7 cellular contexts compared by ENCODE assay signal in genomic region chr12:94148841-94149780, GRCh38. TPM values are rescaled to one million over a fixed set of nuclear protein-coding genes. Genes with fewer than 3 reads are reported as not detected.
DNase-seq lines count a peak whose midpoint lies in the region; ATAC-seq, FAIRE-seq and TF ChIP-seq lines count a peak whose summit lies in the region.

No MANE protein-coding gene starts in this region.

- H3K9me3 ChIP-seq in HEK293 (ENCODE audit: control insufficient read depth, insufficient read depth, low read depth, low read length) (no peaks in the 10 kb centered on the region), esophagus squamous epithelium (no peaks in the 10 kb centered on the region)

- peak; percentile 68 for DNase-seq in GM12891 (ENCODE audit: insufficient read length, low spot score)
- DNase-seq in NCI-H1092 (lab: John Stamatoyannopoulos, UW), result peak; percentile 33
- DNase-seq in activated CD8-positive, alpha-beta memory T cell treated with anti-CD3 and anti-CD28 coated beads for 24 hours, result peak; percentile 81
- no peak for DNase-seq in esophagus squamous epithelium (lab: John Stamatoyannopoulos, UW)
- peak; percentile 71 for DNase-seq in natural killer cell treated with Interleukin-12 subunit alpha and Interleukin-12 subunit beta and Interleukin-15 and Interleukin-18, amount 100 ng/mL, for 72 hours (ENCODE audit: low spot score)
- DNase-seq in urothelium cell line (ENCODE audit: low spot score), result peak; percentile 53

- peak overlapping the region; percentile 95 for H3K4me3 Mint-ChIP-seq in natural killer cell treated with Interleukin-12 subunit alpha and Interleukin-12 subunit beta and Interleukin-15 and Interleukin-18, amount 100 ng/mL, for 72 hours

- H3K9me3 Mint-ChIP-seq in natural killer cell treated with Interleukin-12 subunit alpha and Interleukin-12 subunit beta and Interleukin-15 and Interleukin-18, amount 100 ng/mL, for 72 hours, result no peaks in the 10 kb centered on the region

- H3K4me1 Mint-ChIP-seq in natural killer cell treated with Interleukin-12 subunit alpha and Interleukin-12 subunit beta and Interleukin-15 and Interleukin-18, amount 100 ng/mL, for 72 hours (ENCODE audit: low read depth in 2 of 2), result peaks cover 21 to 29% of the 10 kb centered on the region in 2 donors

- TF ChIP-seq POLR2A in GM12891 (IDR thresholded peaks at IDR 0.05; ENCODE audit: low read depth, low read length), result no peak
- TF ChIP-seq POLR2A in esophagus squamous epithelium (IDR thresholded peaks at IDR 0.05), result no peak

- intact Hi-C loops in esophagus squamous epithelium (cut with DNase I), result no loop called here

- H3K4me1 ChIP-seq in HEK293 (ENCODE audit: control insufficient read depth, insufficient read depth, low read length) (peaks cover 7% of the 10 kb centered on the region; the same call in 1 of the 2 replicates), esophagus squamous epithelium (peaks cover 10 to 52% (median 23%) of the 10 kb centered on the region in 3 donors)

- peak overlapping the region; percentile 55 for H3K4me3 ChIP-seq in HEK293 (ENCODE audit: low read depth, low read length)
- H3K4me3 ChIP-seq in esophagus squamous epithelium, result peak overlapping the region; percentile 32 to 79 (median 58)

- peak; percentile 32 to 48 for ATAC-seq in natural killer cell treated with Interleukin-12 subunit alpha and Interleukin-12 subunit beta and Interleukin-15 and Interleukin-18, amount 100 ng/mL, for 72 hours

- no peak overlapping the region for H3K27ac Mint-ChIP-seq in natural killer cell treated with Interleukin-12 subunit alpha and Interleukin-12 subunit beta and Interleukin-15 and Interleukin-18, amount 100 ng/mL, for 72 hours

- H3K36me3 Mint-ChIP-seq in natural killer cell treated with Interleukin-12 subunit alpha and Interleukin-12 subunit beta and Interleukin-15 and Interleukin-18, amount 100 ng/mL, for 72 hours, result no peaks in the 10 kb centered on the region

- H3K27ac ChIP-seq in HEK293 (ENCODE audit: extremely low read depth, low read depth, low read length) (peak overlapping the region; percentile 45; the same call in 1 of the 2 replicates), esophagus squamous epithelium (peak overlapping the region in 2 of 4 donors; percentile 64 to 84)

- FAIRE-seq in GM12891 (lab: Jason Lieb, UNC) (peak; percentile 82), urothelium cell line (lab: Jason Lieb, UNC) (no peak)

- 0% methylated on average over 12 of the region's 124 CpGs; no CpG with 5 or more reads in 1 of the 2 donors for WGBS in esophagus squamous epithelium, 2 donors

- POLR2A ChIA-PET in HEK293 (lab: Yijun Ruan, JAX), result no interaction called here

- TF ChIP-seq CTCF in HEK293 (tag by site-specific recombination; IDR thresholded peaks at IDR 0.05) (peak; percentile 92), esophagus squamous epithelium (IDR thresholded peaks at IDR 0.05) (peak in 3 of 6 experiments; percentile 7 to 28 (median 12))

- CTCF ChIA-PET in HEK293 (lab: Yijun Ruan, JAX), result interaction anchor here (0.7 to 1.9 kb wide), 2 partner anchors 15 to 602 kb away, joined by 3 to 6 read pairs; no protein-coding TSS in a partner anchor

- H3K36me3 ChIP-seq in HEK293 (ENCODE audit: control insufficient read depth in 2 of 2, insufficient read depth in 1 of 2, low read length in 2 of 2), result no peaks in the 10 kb centered on the region
- no peaks in the 10 kb centered on the region for H3K36me3 ChIP-seq in esophagus squamous epithelium

- peaks cover 0 to 6% of the 10 kb centered on the region in 2 donors for H3K27me3 Mint-ChIP-seq in natural killer cell treated with Interleukin-12 subunit alpha and Interleukin-12 subunit beta and Interleukin-15 and Interleukin-18, amount 100 ng/mL, for 72 hours

- peaks cover 6 to 100% (median 12%) of the 10 kb centered on the region in 4 donors for H3K27me3 ChIP-seq in esophagus squamous epithelium

TF ChIP-seq in GM12891, 5 proteins besides CTCF, POLR2A, EP300 and RAD21:
- TF ChIP-seq SPI1 (IDR thresholded peaks at IDR 0.05; ENCODE audit: low read depth, low read length) (no peak), PAX5 (IDR thresholded peaks at IDR 0.05; ENCODE audit: insufficient read depth, low read length, severe bottlenecking) (no peak), POU2F2 (IDR thresholded peaks at IDR 0.05; ENCODE audit: low read depth, low read length) (no peak), TAF1 (IDR thresholded peaks at IDR 0.05; ENCODE audit: low read depth, low read length) (no peak), POLR2AphosphoS5 (IDR thresholded peaks at IDR 0.05; ENCODE audit: low read depth, low read length) (no peak)

TF ChIP-seq in HEK293, 187 proteins besides CTCF, POLR2A, EP300 and RAD21 (continues in another document):
- TF ChIP-seq ZNF747 (tag by site-specific recombination; IDR thresholded peaks at IDR 0.05) (no peak), ZNF76 (tag by site-specific recombination; IDR thresholded peaks at IDR 0.05; ENCODE audit: borderline replicate concordance, low read depth) (0 out of 2 replicates have a peak, but pooled peaks have one; percentile 31), ZNF768 (tag by site-specific recombination; IDR thresholded peaks at IDR 0.05) (no peak), ZNF341 (tag by site-specific recombination; IDR thresholded peaks at IDR 0.05; ENCODE audit: low read depth) (no peak), ELK4 (IDR thresholded peaks at IDR 0.05; ENCODE audit: borderline replicate concordance, low read depth, low read length) (no peak), ZNF600 (tag by site-specific recombination; IDR thresholded peaks at IDR 0.05) (no peak), ZNF394 (tag by site-specific recombination; IDR thresholded peaks at IDR 0.05; ENCODE audit: borderline replicate concordance) (no peak), ZNF354C (tag by site-specific recombination; IDR thresholded peaks at IDR 0.05; ENCODE audit: borderline replicate concordance, low read depth) (no peak), ZNF791 (tag by site-specific recombination; IDR thresholded peaks at IDR 0.05) (no peak), ZBTB8A (tag by site-specific recombination; IDR thresholded peaks at IDR 0.05) (peak; percentile 82), KLF16 (tag by site-specific recombination; IDR thresholded peaks at IDR 0.05) (0 out of 2 replicates have a peak, but pooled peaks have one; percentile 25), ZNF610 (tag by site-specific recombination; IDR thresholded peaks at IDR 0.05; ENCODE audit: borderline replicate concordance) (no peak), BCL11A (tag by site-specific recombination; IDR thresholded peaks at IDR 0.05; ENCODE audit: low read depth) (no peak), ZNF366 (tag by site-specific recombination; conservative IDR thresholded peaks at IDR 0.05) (no peak), GFI1B (tag by site-specific recombination; IDR thresholded peaks at IDR 0.05) (no peak), KLF9 (tag by site-specific recombination; IDR thresholded peaks at IDR 0.05; ENCODE audit: low read depth) (no peak)
- TF ChIP-seq, protein P1, sequence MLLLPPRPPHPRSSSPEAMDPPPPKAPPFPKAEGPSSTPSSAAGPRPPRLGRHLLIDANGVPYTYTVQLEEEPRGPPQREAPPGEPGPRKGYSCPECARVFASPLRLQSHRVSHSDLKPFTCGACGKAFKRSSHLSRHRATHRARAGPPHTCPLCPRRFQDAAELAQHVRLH (tag by site-specific recombination; IDR thresholded peaks at IDR 0.05), result no peak
- TF ChIP-seq, protein P2, sequence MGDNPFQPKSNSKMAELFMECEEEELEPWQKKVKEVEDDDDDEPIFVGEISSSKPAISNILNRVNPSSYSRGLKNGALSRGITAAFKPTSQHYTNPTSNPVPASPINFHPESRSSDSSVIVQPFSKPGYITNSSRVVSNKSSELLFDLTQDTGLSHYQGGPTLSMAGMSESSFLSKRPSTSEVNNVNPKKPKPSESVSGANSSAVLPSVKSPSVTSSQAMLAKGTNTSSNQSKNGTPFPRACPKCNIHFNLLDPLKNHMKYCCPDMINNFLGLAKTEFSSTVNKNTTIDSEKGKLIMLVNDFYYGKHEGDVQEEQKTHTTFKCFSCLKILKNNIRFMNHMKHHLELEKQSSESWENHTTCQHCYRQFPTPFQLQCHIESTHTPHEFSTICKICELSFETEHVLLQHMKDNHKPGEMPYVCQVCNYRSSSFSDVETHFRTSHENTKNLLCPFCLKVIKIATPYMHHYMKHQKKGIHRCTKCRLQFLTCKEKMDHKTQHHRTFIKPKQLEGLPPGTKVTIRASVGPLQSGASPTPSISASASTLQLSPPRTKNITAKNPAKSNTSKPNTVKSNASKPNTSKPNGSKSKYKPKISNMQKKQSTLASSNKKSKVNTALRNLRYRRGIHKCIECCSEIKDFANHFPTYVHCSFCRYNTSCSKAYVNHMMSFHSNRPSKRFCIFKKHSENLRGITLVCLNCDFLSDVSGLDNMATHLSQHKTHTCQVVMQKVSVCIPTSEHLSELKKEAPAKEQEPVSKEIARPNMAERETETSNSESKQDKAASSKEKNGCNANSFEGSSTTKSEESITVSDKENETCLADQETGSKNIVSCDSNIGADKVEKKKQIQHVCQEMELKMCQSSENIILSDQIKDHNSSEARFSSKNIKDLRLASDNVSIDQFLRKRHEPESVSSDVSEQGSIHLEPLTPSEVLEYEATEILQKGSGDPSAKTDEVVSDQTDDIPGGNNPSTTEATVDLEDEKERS (tag by site-specific recombination; IDR thresholded peaks at IDR 0.05), result no peak
- TF ChIP-seq, protein P3, sequence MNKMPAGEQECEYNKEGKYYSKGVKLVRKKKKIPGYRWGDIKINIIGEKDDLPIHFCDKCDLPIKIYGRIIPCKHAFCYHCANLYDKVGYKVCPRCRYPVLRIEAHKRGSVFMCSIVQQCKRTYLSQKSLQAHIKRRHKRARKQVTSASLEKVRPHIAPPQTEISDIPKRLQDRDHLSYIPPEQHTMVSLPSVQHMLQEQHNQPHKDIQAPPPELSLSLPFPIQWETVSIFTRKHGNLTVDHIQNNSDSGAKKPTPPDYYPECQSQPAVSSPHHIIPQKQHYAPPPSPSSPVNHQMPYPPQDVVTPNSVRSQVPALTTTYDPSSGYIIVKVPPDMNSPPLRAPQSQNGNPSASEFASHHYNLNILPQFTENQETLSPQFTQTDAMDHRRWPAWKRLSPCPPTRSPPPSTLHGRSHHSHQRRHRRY (tag by site-specific recombination; IDR thresholded peaks at IDR 0.05), result no peak

RNA-seq across cellular contexts. Expression of gene PLXNC1, which starts 0.7 kb away (rescaled TPM):
- 9.9 TPM for polyA plus RNA-seq in GM12891 (2012; ENCODE audit: low read depth, missing spikeins)
- total RNA-seq in esophagus squamous epithelium, result 1 to 10 TPM; 1.0 to 6.7 (median 2.6) TPM
- total RNA-seq in natural killer cell treated with Interleukin-12 subunit alpha and Interleukin-12 subunit beta and Interleukin-15 and Interleukin-18, amount 100 ng/mL, for 72 hours, result 10 to 100 TPM; 14.7 to 20.6 TPM
